2 cellular contexts compared by ENCODE assay signal in genomic region chr1:114779722-114780121, GRCh38.
TF ChIP-seq lines count a peak whose summit lies in the region.

No MANE protein-coding gene starts in this region.

TF ChIP-seq in SK-N-SH, 30 proteins besides CTCF, POLR2A, EP300 and RAD21 (continued from another document):
- TF ChIP-seq, protein P1, sequence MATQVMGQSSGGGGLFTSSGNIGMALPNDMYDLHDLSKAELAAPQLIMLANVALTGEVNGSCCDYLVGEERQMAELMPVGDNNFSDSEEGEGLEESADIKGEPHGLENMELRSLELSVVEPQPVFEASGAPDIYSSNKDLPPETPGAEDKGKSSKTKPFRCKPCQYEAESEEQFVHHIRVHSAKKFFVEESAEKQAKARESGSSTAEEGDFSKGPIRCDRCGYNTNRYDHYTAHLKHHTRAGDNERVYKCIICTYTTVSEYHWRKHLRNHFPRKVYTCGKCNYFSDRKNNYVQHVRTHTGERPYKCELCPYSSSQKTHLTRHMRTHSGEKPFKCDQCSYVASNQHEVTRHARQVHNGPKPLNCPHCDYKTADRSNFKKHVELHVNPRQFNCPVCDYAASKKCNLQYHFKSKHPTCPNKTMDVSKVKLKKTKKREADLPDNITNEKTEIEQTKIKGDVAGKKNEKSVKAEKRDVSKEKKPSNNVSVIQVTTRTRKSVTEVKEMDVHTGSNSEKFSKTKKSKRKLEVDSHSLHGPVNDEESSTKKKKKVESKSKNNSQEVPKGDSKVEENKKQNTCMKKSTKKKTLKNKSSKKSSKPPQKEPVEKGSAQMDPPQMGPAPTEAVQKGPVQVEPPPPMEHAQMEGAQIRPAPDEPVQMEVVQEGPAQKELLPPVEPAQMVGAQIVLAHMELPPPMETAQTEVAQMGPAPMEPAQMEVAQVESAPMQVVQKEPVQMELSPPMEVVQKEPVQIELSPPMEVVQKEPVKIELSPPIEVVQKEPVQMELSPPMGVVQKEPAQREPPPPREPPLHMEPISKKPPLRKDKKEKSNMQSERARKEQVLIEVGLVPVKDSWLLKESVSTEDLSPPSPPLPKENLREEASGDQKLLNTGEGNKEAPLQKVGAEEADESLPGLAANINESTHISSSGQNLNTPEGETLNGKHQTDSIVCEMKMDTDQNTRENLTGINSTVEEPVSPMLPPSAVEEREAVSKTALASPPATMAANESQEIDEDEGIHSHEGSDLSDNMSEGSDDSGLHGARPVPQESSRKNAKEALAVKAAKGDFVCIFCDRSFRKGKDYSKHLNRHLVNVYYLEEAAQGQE (IDR thresholded peaks at IDR 0.05; ENCODE audit: low read depth, low read length): no peak
- no peak for TF ChIP-seq POLR2AphosphoS5 (IDR thresholded peaks at IDR 0.05; ENCODE audit: low read depth, low read length)
- TF ChIP-seq NFIC (IDR thresholded peaks at IDR 0.05; ENCODE audit: borderline replicate concordance): no peak
- no peak for TF ChIP-seq YY1 (IDR thresholded peaks at IDR 0.05; ENCODE audit: low read depth)
- TF ChIP-seq GATA2 (CRISPR knock-in tag; IDR thresholded peaks at IDR 0.05): no peak

TF ChIP-seq in SK-N-SH treated with all-trans-retinoic acid at 6 μM for 48 hours, 23 proteins besides CTCF, POLR2A, EP300 and RAD21 (continued from another document):
- TF ChIP-seq, protein P2, sequence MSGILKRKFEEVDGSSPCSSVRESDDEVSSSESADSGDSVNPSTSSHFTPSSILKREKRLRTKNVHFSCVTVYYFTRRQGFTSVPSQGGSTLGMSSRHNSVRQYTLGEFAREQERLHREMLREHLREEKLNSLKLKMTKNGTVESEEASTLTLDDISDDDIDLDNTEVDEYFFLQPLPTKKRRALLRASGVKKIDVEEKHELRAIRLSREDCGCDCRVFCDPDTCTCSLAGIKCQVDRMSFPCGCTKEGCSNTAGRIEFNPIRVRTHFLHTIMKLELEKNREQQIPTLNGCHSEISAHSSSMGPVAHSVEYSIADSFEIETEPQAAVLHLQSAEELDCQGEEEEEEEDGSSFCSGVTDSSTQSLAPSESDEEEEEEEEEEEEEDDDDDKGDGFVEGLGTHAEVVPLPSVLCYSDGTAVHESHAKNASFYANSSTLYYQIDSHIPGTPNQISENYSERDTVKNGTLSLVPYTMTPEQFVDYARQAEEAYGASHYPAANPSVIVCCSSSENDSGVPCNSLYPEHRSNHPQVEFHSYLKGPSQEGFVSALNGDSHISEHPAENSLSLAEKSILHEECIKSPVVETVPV (CRISPR knock-in tag; IDR thresholded peaks at IDR 0.05): no peak
- no peak for TF ChIP-seq TOX (CRISPR knock-in tag; IDR thresholded peaks at IDR 0.05; ENCODE audit: borderline replicate concordance)
- TF ChIP-seq POU6F1 (CRISPR knock-in tag; IDR thresholded peaks at IDR 0.05; ENCODE audit: borderline replicate concordance, low read depth): no peak
- TF ChIP-seq SNAI2 (CRISPR knock-in tag; IDR thresholded peaks at IDR 0.05): no peak
- no peak for TF ChIP-seq TSHZ2 (CRISPR knock-in tag; IDR thresholded peaks at IDR 0.05)
- TF ChIP-seq OSR1 (CRISPR knock-in tag; IDR thresholded peaks at IDR 0.05): no peak
- no peak for TF ChIP-seq ZFP30 (CRISPR knock-in tag; IDR thresholded peaks at IDR 0.05)
- no peak for TF ChIP-seq ZNF70 (CRISPR knock-in tag; IDR thresholded peaks at IDR 0.05)
- TF ChIP-seq, protein P3, sequence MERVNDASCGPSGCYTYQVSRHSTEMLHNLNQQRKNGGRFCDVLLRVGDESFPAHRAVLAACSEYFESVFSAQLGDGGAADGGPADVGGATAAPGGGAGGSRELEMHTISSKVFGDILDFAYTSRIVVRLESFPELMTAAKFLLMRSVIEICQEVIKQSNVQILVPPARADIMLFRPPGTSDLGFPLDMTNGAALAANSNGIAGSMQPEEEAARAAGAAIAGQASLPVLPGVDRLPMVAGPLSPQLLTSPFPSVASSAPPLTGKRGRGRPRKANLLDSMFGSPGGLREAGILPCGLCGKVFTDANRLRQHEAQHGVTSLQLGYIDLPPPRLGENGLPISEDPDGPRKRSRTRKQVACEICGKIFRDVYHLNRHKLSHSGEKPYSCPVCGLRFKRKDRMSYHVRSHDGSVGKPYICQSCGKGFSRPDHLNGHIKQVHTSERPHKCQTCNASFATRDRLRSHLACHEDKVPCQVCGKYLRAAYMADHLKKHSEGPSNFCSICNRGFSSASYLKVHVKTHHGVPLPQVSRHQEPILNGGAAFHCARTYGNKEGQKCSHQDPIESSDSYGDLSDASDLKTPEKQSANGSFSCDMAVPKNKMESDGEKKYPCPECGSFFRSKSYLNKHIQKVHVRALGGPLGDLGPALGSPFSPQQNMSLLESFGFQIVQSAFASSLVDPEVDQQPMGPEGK (CRISPR knock-in tag; IDR thresholded peaks at IDR 0.05; ENCODE audit: borderline replicate concordance): no peak
- no peak for TF ChIP-seq BACH2 (CRISPR knock-in tag; IDR thresholded peaks at IDR 0.05; ENCODE audit: borderline replicate concordance)
- TF ChIP-seq ZFP3 (CRISPR knock-in tag; IDR thresholded peaks at IDR 0.05): no peak
- TF ChIP-seq ESRRG (CRISPR knock-in tag; IDR thresholded peaks at IDR 0.05): no peak
- no peak for TF ChIP-seq PPARA (CRISPR knock-in tag; IDR thresholded peaks at IDR 0.05; ENCODE audit: borderline replicate concordance)
- TF ChIP-seq CSDC2 (CRISPR knock-in tag; IDR thresholded peaks at IDR 0.05): no peak
- TF ChIP-seq, protein P4, sequence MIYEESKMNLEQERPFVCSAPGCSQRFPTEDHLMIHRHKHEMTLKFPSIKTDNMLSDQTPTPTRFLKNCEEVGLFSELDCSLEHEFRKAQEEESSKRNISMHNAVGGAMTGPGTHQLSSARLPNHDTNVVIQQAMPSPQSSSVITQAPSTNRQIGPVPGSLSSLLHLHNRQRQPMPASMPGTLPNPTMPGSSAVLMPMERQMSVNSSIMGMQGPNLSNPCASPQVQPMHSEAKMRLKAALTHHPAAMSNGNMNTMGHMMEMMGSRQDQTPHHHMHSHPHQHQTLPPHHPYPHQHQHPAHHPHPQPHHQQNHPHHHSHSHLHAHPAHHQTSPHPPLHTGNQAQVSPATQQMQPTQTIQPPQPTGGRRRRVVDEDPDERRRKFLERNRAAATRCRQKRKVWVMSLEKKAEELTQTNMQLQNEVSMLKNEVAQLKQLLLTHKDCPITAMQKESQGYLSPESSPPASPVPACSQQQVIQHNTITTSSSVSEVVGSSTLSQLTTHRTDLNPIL (CRISPR knock-in tag; IDR thresholded peaks at IDR 0.05; ENCODE audit: low read depth): no peak
